Comparison of ENCODE assay signal across 10 cellular contexts in the genomic region with DNA sequence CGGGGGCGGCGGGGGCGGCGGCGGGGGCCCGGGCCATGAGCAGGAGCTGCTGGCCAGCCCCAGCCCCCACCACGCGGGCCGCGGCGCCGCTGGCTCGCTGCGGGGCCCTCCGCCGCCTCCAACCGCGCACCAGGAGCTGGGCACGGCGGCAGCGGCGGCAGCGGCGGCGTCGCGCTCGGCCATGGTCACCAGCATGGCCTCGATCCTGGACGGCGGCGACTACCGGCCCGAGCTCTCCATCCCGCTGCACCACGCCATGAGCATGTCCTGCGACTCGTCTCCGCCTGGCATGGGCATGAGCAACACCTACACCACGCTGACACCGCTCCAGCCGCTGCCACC. TPM values are rescaled to one million over a fixed set of nuclear protein-coding genes. Genes with fewer than 3 reads are reported as not detected.
DNase-seq lines count a peak whose midpoint lies in the region; ATAC-seq and TF ChIP-seq lines count a peak whose summit lies in the region.
"Had no signal": no experiment of that assay in that cellular context is flagged by ENCODE, and none has a peak within 500 bp of the region (broad histone marks: within the 10 kb centered on the region; RNA-seq: fewer than 3 reads in every experiment).

No MANE protein-coding gene starts in this region.

- intact Hi-C loops in CD14-positive monocyte (cut with micrococcal nuclease) (no loop called here), natural killer cell (cut with micrococcal nuclease) (no loop called here)

- peak overlapping the region; percentile 70 to 92 for H3K4me3 Mint-ChIP-seq in CD14-positive monocyte
- H3K4me3 Mint-ChIP-seq in brain = peak overlapping the region; percentile 91 to 98 (median 93)
- H3K4me3 Mint-ChIP-seq in natural killer cell = peak overlapping the region; percentile 53

- H3K36me3 Mint-ChIP-seq in CD14-positive monocyte = peaks cover 15 to 20% of the 10 kb centered on the region in 2 donors
- H3K36me3 Mint-ChIP-seq in brain = peaks cover 12% of the 10 kb centered on the region
- H3K36me3 Mint-ChIP-seq in natural killer cell = peaks cover 9% of the 10 kb centered on the region

- DNase-seq in CD14-positive monocyte (ENCODE audit: low spot score) (no peak), H7 (peak; percentile 63), natural killer cell (no peak), Peyer's patch (no peak), GDM1 (lab: John Stamatoyannopoulos, UW) (no peak)

- H3K27ac ChIP-seq in Peyer's patch = no peak overlapping the region
- H3K27ac ChIP-seq: foreskin keratinocyte had no signal

- H3K36me3 ChIP-seq in H7 (replicated peaks; ENCODE audit: control insufficient read depth, insufficient read depth, low read length) (no peaks in the 10 kb centered on the region), Peyer's patch (no peaks in the 10 kb centered on the region)

- H3K9me3 Mint-ChIP-seq in CD14-positive monocyte (peaks cover 9 to 59% (median 52%) of the 10 kb centered on the region in 7 donors), brain (peaks cover 0 to 6% (median 0%) of the 10 kb centered on the region in 5 experiments), natural killer cell (peaks cover 2 to 3% of the 10 kb centered on the region in 2 donors)

- peaks cover 0 to 4% (median 0%) of the 10 kb centered on the region in 4 donors for H3K9me3 ChIP-seq in Peyer's patch

- H3K4me1 Mint-ChIP-seq in CD14-positive monocyte (peaks cover 55% of the 10 kb centered on the region), brain (peaks cover 62% of the 10 kb centered on the region), natural killer cell (peaks cover 0 to 19% of the 10 kb centered on the region in 2 donors)

- no peak for TF ChIP-seq POLR2A in Peyer's patch (IDR thresholded peaks at IDR 0.05)

- H3K27ac Mint-ChIP-seq in CD14-positive monocyte (peak overlapping the region in 1 of 7 donors; percentile 54), brain (peak overlapping the region in 2 of 5 experiments; percentile 84 to 85), natural killer cell (no peak overlapping the region)

- H3K4me3 ChIP-seq in H7 (ENCODE audit: insufficient read depth, low read depth, low read length) (peak overlapping the region; percentile 16), Peyer's patch (peak overlapping the region in 2 of 4 donors; percentile 63)

- no peak for TF ChIP-seq CTCF in CD14-positive monocyte (IDR thresholded peaks at IDR 0.05)
- TF ChIP-seq CTCF in brain (conservative IDR thresholded peaks at IDR 0.05) = no peak
- no peak for TF ChIP-seq CTCF in natural killer cell (IDR thresholded peaks at IDR 0.05)
- no peak for TF ChIP-seq CTCF in Peyer's patch (IDR thresholded peaks at IDR 0.05)

- no peak for ATAC-seq in natural killer cell
- no peak for ATAC-seq in HG02798 (IDR thresholded peaks at IDR 0.05; ENCODE audit: poor library complexity, unreplicated experiment)
- ATAC-seq in HG02970 (IDR thresholded peaks at IDR 0.05; ENCODE audit: low FRiP score, unreplicated experiment) = no peak

- peaks cover 0 to 56% (median 0%) of the 10 kb centered on the region in 4 donors for H3K4me1 ChIP-seq in Peyer's patch
- H3K4me1 ChIP-seq: foreskin keratinocyte had no signal

- H3K27me3 Mint-ChIP-seq in CD14-positive monocyte (ENCODE audit: low read depth in 3 of 3) (peaks cover 92 to 95% (median 95%) of the 10 kb centered on the region in 3 donors), brain (peaks cover 98% of the 10 kb centered on the region), natural killer cell (ENCODE audit: low read depth in 2 of 2) (peaks cover 66 to 73% of the 10 kb centered on the region in 2 donors)

- H3K27me3 ChIP-seq in H7 (ENCODE audit: control insufficient read depth, insufficient read depth, low read length) (peaks cover 92% of the 10 kb centered on the region), Peyer's patch (peaks cover 0 to 80% of the 10 kb centered on the region in 2 donors)

RNA-seq across cellular contexts. Expression of gene ONECUT2, which starts 0.6 kb away (rescaled TPM):
- not detected for polyA plus RNA-seq in CD14-positive monocyte
- 0.62 and 0.89 TPM in 2 replicates for total RNA-seq in H7 (2014; rRNA removed; shearing (Covaris generic))
- polyA plus RNA-seq in brain (ENCODE audit: insufficient read depth, low read depth, low replicate concordance) = 2.1 TPM
- total RNA-seq in natural killer cell = not detected
- total RNA-seq in Peyer's patch = under 1 TPM in 2 of 4 donors, not detected in 2; under 0.01 to 0.09 TPM
- total RNA-seq: T-helper 2 cell treated with Interferon-gamma antibody and Interleukin-4, amounts not matched to agents 100 ng/mL and 5 ng/mL, for 36 hours had no signal
